Comparison of ENCODE assay signal across 13 cellular contexts in genomic region chr1:220224033-220224432, GRCh38.
"Had no signal": no experiment of that assay in that cellular context is flagged by ENCODE, and none has a peak within 500 bp of the region (broad histone marks: within the 10 kb centered on the region; RNA-seq: fewer than 3 reads in every experiment).

No MANE protein-coding gene starts in this region.

- H3K27me3 ChIP-seq: foreskin keratinocyte had no signal

- H3K9me3 Mint-ChIP-seq: activated CD4-positive, alpha-beta memory T cell treated with anti-CD3 and anti-CD28 coated beads, Interleukin-2, amount 10 ng/mL, durations not matched to agents 7 days and 5 days; effector memory CD8-positive, alpha-beta T cell; nephron; stimulated activated naive CD8-positive, alpha-beta T cell treated with anti-CD3 and anti-CD28 coated beads, Interleukin-15, Interleukin-2, amounts not matched to agents 100 ng/mL and 50 ng/mL, for 24 hours; type B pancreatic cell had no signal

- H3K27ac ChIP-seq: foreskin keratinocyte had no signal

- H3K4me3 Mint-ChIP-seq: activated CD4-positive, alpha-beta memory T cell treated with anti-CD3 and anti-CD28 coated beads, Interleukin-2, amount 10 ng/mL, durations not matched to agents 7 days and 5 days; effector memory CD8-positive, alpha-beta T cell; nephron; stimulated activated naive CD8-positive, alpha-beta T cell treated with anti-CD3 and anti-CD28 coated beads, Interleukin-15, Interleukin-2, amounts not matched to agents 100 ng/mL and 50 ng/mL, for 24 hours; type B pancreatic cell had no signal

- H3K27me3 Mint-ChIP-seq: activated CD4-positive, alpha-beta memory T cell treated with anti-CD3 and anti-CD28 coated beads, Interleukin-2, amount 10 ng/mL, durations not matched to agents 7 days and 5 days; effector memory CD8-positive, alpha-beta T cell; stimulated activated naive CD8-positive, alpha-beta T cell treated with anti-CD3 and anti-CD28 coated beads, Interleukin-15, Interleukin-2, amounts not matched to agents 100 ng/mL and 50 ng/mL, for 24 hours; type B pancreatic cell had no signal

- ATAC-seq: effector memory CD8-positive, alpha-beta T cell; foreskin keratinocyte had no signal

- H3K27ac Mint-ChIP-seq: activated CD4-positive, alpha-beta memory T cell treated with anti-CD3 and anti-CD28 coated beads, Interleukin-2, amount 10 ng/mL, durations not matched to agents 7 days and 5 days; nephron; stimulated activated naive CD8-positive, alpha-beta T cell treated with anti-CD3 and anti-CD28 coated beads, Interleukin-15, Interleukin-2, amounts not matched to agents 100 ng/mL and 50 ng/mL, for 24 hours; type B pancreatic cell had no signal

- DNase-seq: activated CD4-positive, alpha-beta memory T cell treated with anti-CD3 and anti-CD28 coated beads, Interleukin-2, amount 10 ng/mL, durations not matched to agents 7 days and 5 days; activated CD8-positive, alpha-beta memory T cell treated with anti-CD3 and anti-CD28 coated beads, Interleukin-2, amount 50 U/mL, for 4 hours; dermis blood vessel endothelial cell; effector memory CD8-positive, alpha-beta T cell; foreskin keratinocyte; kidney glomerular epithelial cell; nucleus accumbens; retina; stimulated activated CD4-positive, alpha-beta T cell treated with anti-CD3 and anti-CD28 coated beads, Interleukin-12 subunit alpha, Interleukin-12 subunit beta, amount 100 ng/mL, for 4 hours; T-helper 9 cell had no signal
